Comparison of ENCODE assay signal across 9 cellular contexts in genomic region chr11:103548838-103549237, GRCh38.
"Had no signal": no experiment of that assay in that cellular context is flagged by ENCODE, and none has a peak within 500 bp of the region (broad histone marks: within the 10 kb centered on the region; RNA-seq: fewer than 3 reads in every experiment).

No MANE protein-coding gene starts in this region.

- H3K4me2 ChIP-seq: KMS-11 had no signal

- H3K36me3 ChIP-seq: HAP-1 had no signal

- H3K27ac Mint-ChIP-seq: HFFc6 had no signal

- FAIRE-seq: HTR-8/SVneo had no signal

- H3K27ac ChIP-seq: GM23248, KMS-11 had no signal

- ATAC-seq: HCT116 had no signal

- DNase-seq: GM23248, GOT3, H7, HFFc6, KBM-7 had no signal

- H3K4me3 ChIP-seq: GM23248, HAP-1 had no signal

- H3K4me1 ChIP-seq: HAP-1 had no signal

- H3K9me3 Mint-ChIP-seq: HFFc6 had no signal

- H3K4me3 Mint-ChIP-seq: HFFc6 had no signal

- H3K9me3 ChIP-seq: HAP-1 had no signal
